2 cellular contexts compared by ENCODE assay signal in the genomic region with DNA sequence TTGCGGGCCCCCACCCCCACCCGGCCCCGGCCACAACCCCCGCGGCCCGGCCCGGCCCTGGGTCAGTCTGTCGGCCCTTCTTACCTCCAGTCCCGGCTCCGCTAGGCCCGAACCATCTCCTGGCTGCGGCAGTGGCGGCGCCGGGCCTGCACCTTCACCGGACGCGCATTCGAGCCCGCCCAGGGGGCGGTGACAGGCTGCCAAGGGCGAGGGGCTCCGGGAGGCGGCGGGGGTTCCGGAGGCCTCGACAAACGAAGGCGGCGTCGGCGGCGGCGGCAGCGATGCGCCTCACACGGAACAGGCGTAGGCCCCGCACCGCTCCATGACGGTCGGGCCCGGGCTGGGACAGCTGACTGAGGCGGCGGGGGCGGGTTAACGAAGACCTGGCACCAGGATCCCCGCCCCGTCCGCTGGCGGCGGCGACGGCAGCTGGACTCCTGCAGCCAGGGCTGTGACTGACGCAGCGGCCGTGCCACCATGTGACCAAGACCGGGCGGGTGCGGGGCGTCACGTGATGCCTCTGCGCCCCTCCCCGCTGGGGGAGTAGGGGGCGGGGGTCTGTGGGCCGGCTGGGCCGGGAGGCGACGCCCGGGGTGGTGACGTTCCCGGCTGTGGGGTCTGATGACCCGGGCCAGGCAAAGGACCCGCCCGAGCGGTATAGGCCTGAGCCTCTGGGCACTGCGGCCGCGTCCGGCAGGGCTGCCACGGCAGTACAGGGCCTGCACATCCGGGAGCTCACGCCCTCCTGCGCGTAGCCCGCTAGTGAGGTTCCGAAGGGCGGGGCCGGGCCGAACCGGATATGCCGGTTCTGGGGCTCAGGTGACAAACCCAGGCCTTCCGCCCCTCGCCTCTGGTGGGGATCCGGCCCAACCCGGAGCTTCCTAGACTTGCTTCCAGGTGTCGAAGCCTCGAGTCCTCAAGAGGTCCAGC.
A peak's percentile ranks its signal among the peaks of the same experiment; 100 is the strongest.
TF ChIP-seq lines count a peak whose summit lies in the region.

Gene AFF4 (minus strand): TSS at position 460 of the 930 bp plus-strand sequence. CDS start 26,445 bp downstream, outside the sequence.

TF ChIP-seq in IMR-90, 13 proteins besides CTCF, POLR2A, EP300 and RAD21:
- TF ChIP-seq RCOR1 (IDR thresholded peaks at IDR 0.05; ENCODE audit: insufficient replicate concordance, low read length) (no peak), FOS (IDR thresholded peaks at IDR 0.05; ENCODE audit: low read depth, low read length) (peak; percentile 97), MAFK (IDR thresholded peaks at IDR 0.05; ENCODE audit: low read depth, low read length) (no peak), BHLHE40 (IDR thresholded peaks at IDR 0.05; ENCODE audit: low read depth, low read length) (peak; percentile 85), CHD1 (IDR thresholded peaks at IDR 0.05; ENCODE audit: low read depth, low read length) (0 out of 2 replicates have a peak, but pooled peaks have one; percentile 39), SMC3 (IDR thresholded peaks at IDR 0.05; ENCODE audit: low read depth, low read length) (no peak), MXI1 (IDR thresholded peaks at IDR 0.05; ENCODE audit: borderline replicate concordance, low read depth, low read length) (no peak; the same call in 1 of the 2 replicates), CEBPB (IDR thresholded peaks at IDR 0.05; ENCODE audit: low read depth, low read length) (no peak), MAZ (IDR thresholded peaks at IDR 0.05; ENCODE audit: borderline replicate concordance, low read depth, low read length) (peak; percentile 98), ELK1 (IDR thresholded peaks at IDR 0.05; ENCODE audit: borderline replicate concordance, low read depth, low read length) (no peak), NFE2L2 (IDR thresholded peaks at IDR 0.05; ENCODE audit: low read depth, low read length) (no peak), RFX5 (IDR thresholded peaks at IDR 0.05; ENCODE audit: low read depth, low read length) (no peak)
- TF ChIP-seq, protein P1, sequence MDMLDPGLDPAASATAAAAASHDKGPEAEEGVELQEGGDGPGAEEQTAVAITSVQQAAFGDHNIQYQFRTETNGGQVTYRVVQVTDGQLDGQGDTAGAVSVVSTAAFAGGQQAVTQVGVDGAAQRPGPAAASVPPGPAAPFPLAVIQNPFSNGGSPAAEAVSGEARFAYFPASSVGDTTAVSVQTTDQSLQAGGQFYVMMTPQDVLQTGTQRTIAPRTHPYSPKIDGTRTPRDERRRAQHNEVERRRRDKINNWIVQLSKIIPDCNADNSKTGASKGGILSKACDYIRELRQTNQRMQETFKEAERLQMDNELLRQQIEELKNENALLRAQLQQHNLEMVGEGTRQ (IDR thresholded peaks at IDR 0.05; ENCODE audit: low read depth, low read length) = peak; percentile 100

TF ChIP-seq in PFSK-1, 5 proteins besides CTCF, POLR2A, EP300 and RAD21:
- no peak for TF ChIP-seq SIN3A (IDR thresholded peaks at IDR 0.05; ENCODE audit: borderline replicate concordance, insufficient read depth, low read length)
- peak; percentile 79 for TF ChIP-seq FOXP2 (optimal IDR thresholded peaks at IDR 0.05; ENCODE audit: borderline replicate concordance, extremely low read depth, extremely low read length, insufficient read depth)
- TF ChIP-seq TAF1 (IDR thresholded peaks at IDR 0.05; ENCODE audit: borderline replicate concordance, insufficient read depth, low read length) = peak; percentile 76; the same call in 1 of the 2 replicates
- peak; percentile 89 for TF ChIP-seq POLR2AphosphoS5 (IDR thresholded peaks at IDR 0.05; ENCODE audit: low read depth, low read length)
- TF ChIP-seq, protein P2, sequence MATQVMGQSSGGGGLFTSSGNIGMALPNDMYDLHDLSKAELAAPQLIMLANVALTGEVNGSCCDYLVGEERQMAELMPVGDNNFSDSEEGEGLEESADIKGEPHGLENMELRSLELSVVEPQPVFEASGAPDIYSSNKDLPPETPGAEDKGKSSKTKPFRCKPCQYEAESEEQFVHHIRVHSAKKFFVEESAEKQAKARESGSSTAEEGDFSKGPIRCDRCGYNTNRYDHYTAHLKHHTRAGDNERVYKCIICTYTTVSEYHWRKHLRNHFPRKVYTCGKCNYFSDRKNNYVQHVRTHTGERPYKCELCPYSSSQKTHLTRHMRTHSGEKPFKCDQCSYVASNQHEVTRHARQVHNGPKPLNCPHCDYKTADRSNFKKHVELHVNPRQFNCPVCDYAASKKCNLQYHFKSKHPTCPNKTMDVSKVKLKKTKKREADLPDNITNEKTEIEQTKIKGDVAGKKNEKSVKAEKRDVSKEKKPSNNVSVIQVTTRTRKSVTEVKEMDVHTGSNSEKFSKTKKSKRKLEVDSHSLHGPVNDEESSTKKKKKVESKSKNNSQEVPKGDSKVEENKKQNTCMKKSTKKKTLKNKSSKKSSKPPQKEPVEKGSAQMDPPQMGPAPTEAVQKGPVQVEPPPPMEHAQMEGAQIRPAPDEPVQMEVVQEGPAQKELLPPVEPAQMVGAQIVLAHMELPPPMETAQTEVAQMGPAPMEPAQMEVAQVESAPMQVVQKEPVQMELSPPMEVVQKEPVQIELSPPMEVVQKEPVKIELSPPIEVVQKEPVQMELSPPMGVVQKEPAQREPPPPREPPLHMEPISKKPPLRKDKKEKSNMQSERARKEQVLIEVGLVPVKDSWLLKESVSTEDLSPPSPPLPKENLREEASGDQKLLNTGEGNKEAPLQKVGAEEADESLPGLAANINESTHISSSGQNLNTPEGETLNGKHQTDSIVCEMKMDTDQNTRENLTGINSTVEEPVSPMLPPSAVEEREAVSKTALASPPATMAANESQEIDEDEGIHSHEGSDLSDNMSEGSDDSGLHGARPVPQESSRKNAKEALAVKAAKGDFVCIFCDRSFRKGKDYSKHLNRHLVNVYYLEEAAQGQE (IDR thresholded peaks at IDR 0.05; ENCODE audit: insufficient read depth in 1 of 2, low read depth in 2 of 2, low read length in 2 of 2) = no peak
